1 cellular context compared by ENCODE assay signal in genomic region chr4:5774416-5775056, GRCh38.
A peak's percentile ranks its signal among the peaks of the same experiment; 100 is the strongest.
TF ChIP-seq lines count a peak whose summit lies in the region.

No MANE protein-coding gene starts in this region.

TF ChIP-seq in neural cell, 6 proteins besides CTCF, POLR2A, EP300 and RAD21 (continued from another document):
- TF ChIP-seq REST (IDR thresholded peaks at IDR 0.05; ENCODE audit: borderline replicate concordance) = peak; percentile 75
